In the genomic region with DNA sequence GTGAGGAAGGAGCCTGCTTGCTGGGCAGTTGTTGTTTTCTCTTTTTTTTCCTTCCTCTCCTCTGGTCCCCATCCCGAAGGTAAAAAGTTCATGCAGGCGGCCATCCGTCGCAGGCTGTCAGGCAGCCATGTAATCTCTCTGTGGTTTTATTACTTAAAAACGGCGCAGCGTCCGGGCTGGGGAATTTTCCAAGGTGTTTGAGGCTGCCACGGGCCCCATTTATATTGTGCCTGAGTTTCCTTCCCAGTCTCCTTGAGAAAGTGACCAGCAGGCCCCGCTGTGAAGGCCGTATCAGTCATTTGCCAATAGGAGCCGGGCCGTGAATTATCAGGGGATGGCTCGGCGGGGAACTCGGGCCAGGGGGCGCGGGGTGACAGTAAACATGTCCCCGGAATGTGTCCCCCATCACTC, we compare ENCODE assay signal across 15 cellular contexts.
A peak's percentile ranks its signal among the peaks of the same experiment; 100 is the strongest.
DNase-seq lines count a peak whose midpoint lies in the region; ATAC-seq and TF ChIP-seq lines count a peak whose summit lies in the region.
"Had no signal": no experiment of that assay in that cellular context is flagged by ENCODE, and none has a peak within 500 bp of the region (broad histone marks: within the 10 kb centered on the region; RNA-seq: fewer than 3 reads in every experiment).

No MANE protein-coding gene starts in this region.

- H3K36me3 Mint-ChIP-seq in mesothelial cell of epicardium (no peaks in the 10 kb centered on the region), HFFc6 (ENCODE audit: low read depth) (no peaks in the 10 kb centered on the region)
- H3K36me3 Mint-ChIP-seq: CD14-positive monocyte had no signal

- ATAC-seq in IMR-90 (ENCODE audit: low read depth), result peak; percentile 21; the same call in 1 of the 2 replicates
- no peak for ATAC-seq in HG02973 (IDR thresholded peaks at IDR 0.05; ENCODE audit: unreplicated experiment)
- ATAC-seq: K562 had no signal

- H2BK120ac ChIP-seq in IMR-90 (ENCODE audit: low read depth, low read length), result no peak overlapping the region

- BruUV-seq in IMR-90 (replicated peaks; lab: Mats Ljungman, UMichigan), result no TSS peak

- H3K27me3 Mint-ChIP-seq in mesothelial cell of epicardium (ENCODE audit: low read depth) (peaks cover 5% of the 10 kb centered on the region), HFFc6 (ENCODE audit: insufficient read depth) (peaks cover 50% of the 10 kb centered on the region)

- H4K91ac ChIP-seq in IMR-90 (ENCODE audit: insufficient read depth, low read depth, low read length), result no peak overlapping the region

- no peaks in the 10 kb centered on the region for H3K79me1 ChIP-seq in IMR-90 (ENCODE audit: low read depth in 1 of 2, low read length in 2 of 2)

- no peak overlapping the region for H3K23ac ChIP-seq in IMR-90 (ENCODE audit: low read depth, low read length)

- H4K5ac ChIP-seq in IMR-90 (ENCODE audit: low read depth, low read length), result no peak overlapping the region

- H3K4me1 Mint-ChIP-seq in mesothelial cell of epicardium (peaks cover 13% of the 10 kb centered on the region), HFFc6 (ENCODE audit: low read depth) (no peaks in the 10 kb centered on the region)
- H3K4me1 Mint-ChIP-seq: CD14-positive monocyte had no signal

- H4K20me1 ChIP-seq in IMR-90 (ENCODE audit: insufficient read depth, low read length), result no peaks in the 10 kb centered on the region
- no peaks in the 10 kb centered on the region for H4K20me1 ChIP-seq in Karpas-422 (ENCODE audit: insufficient read depth, low read depth, low read length)

- H3K36me3 ChIP-seq in IMR-90 (ENCODE audit: control insufficient read depth, insufficient read depth, low read length), result no peaks in the 10 kb centered on the region
- H3K36me3 ChIP-seq in spleen, result no peaks in the 10 kb centered on the region
- no peaks in the 10 kb centered on the region for H3K36me3 ChIP-seq in Karpas-422 (ENCODE audit: insufficient read depth, low read length)

- no peaks in the 10 kb centered on the region for H3K9me1 ChIP-seq in IMR-90 (ENCODE audit: insufficient read depth, low read length)

- H3K4me3 Mint-ChIP-seq in mesothelial cell of epicardium (peak overlapping the region; percentile 51), HFFc6 (no peak overlapping the region)
- H3K4me3 Mint-ChIP-seq: CD14-positive monocyte had no signal

- no peak overlapping the region for H2BK5ac ChIP-seq in IMR-90 (ENCODE audit: low read depth, low read length, poor library complexity, severe bottlenecking)

- no peak for TF ChIP-seq RAD21 in IMR-90 (IDR thresholded peaks at IDR 0.05; ENCODE audit: low read length)

- H3K4me2 ChIP-seq in IMR-90 (ENCODE audit: low read depth, low read length) (no peak overlapping the region), Karpas-422 (ENCODE audit: low read depth, low read length, poor library complexity, severe bottlenecking) (no peak overlapping the region)
- H3K4me2 ChIP-seq: SK-N-SH had no signal

- H3K79me2 ChIP-seq in Karpas-422 (ENCODE audit: low read length), result no peaks in the 10 kb centered on the region

- no peak overlapping the region for H2BK20ac ChIP-seq in IMR-90 (ENCODE audit: low read depth, low read length)

- no peak overlapping the region for H3K56ac ChIP-seq in IMR-90 (ENCODE audit: extremely low read depth, insufficient read depth, low read length)

- H3K14ac ChIP-seq in IMR-90 (replicated peaks; ENCODE audit: low read depth, low read length), result no peak overlapping the region

- H2AFZ ChIP-seq in IMR-90 (replicated peaks; ENCODE audit: low read length, poor library complexity), result peak overlapping the region; percentile 60
- H2AFZ ChIP-seq in Karpas-422 (ENCODE audit: low read length), result no peak overlapping the region

- in situ Hi-C loops in IMR-90 (cut with MboI; ENCODE audit: low sequenced_read_pairs), result no loop called here

- H3K9me3 Mint-ChIP-seq in mesothelial cell of epicardium (peaks cover 11% of the 10 kb centered on the region), HFFc6 (no peaks in the 10 kb centered on the region)

- intact Hi-C loops in IMR-90 (cut with micrococcal nuclease) (no loop called here), spleen (cut with DNase I; ENCODE audit: low total_unique reads) (no loop called here)

- TF ChIP-seq POLR2A in IMR-90 (IDR thresholded peaks at IDR 0.05; ENCODE audit: low read depth, low read length) (no peak), spleen (IDR thresholded peaks at IDR 0.05) (no peak)

- H2AK5ac ChIP-seq in IMR-90 (ENCODE audit: low read depth, low read length), result no peak overlapping the region

- H3K27ac ChIP-seq in IMR-90 (ENCODE audit: insufficient read depth, low read length) (no peak overlapping the region), spleen (no peak overlapping the region), Karpas-422 (ENCODE audit: low read length) (no peak overlapping the region)

- TF ChIP-seq CTCF in IMR-90 (conservative IDR thresholded peaks at IDR 0.05; ENCODE audit: low read depth, low read length) (no peak), fibroblast of pulmonary artery (IDR thresholded peaks at IDR 0.05; ENCODE audit: low read length, missing control alignments) (no peak), mesothelial cell of epicardium (IDR thresholded peaks at IDR 0.05; ENCODE audit: unreplicated experiment) (no peak), spleen (IDR thresholded peaks at IDR 0.05 in 8 of 11, conservative IDR thresholded peaks at IDR 0.05 in 3 of 11) (no peak), HFFc6 (IDR thresholded peaks at IDR 0.05) (no peak)

- H3K9ac ChIP-seq in IMR-90 (ENCODE audit: low read depth, low read length) (no peak overlapping the region), Karpas-422 (ENCODE audit: low read length) (no peak overlapping the region)
- H3K9ac ChIP-seq: SK-N-SH had no signal

- H3K27ac Mint-ChIP-seq in mesothelial cell of epicardium, result peak overlapping the region; percentile 79
- no peak overlapping the region for H3K27ac Mint-ChIP-seq in HFFc6
- H3K27ac Mint-ChIP-seq: CD14-positive monocyte had no signal

- H3K9me3 ChIP-seq in IMR-90 (ENCODE audit: control insufficient read depth, insufficient read depth, low read length), result 0 out of 2 replicates have a peak, but pooled peaks cover 2% of the 10 kb centered on the region
- peaks cover 0 to 11% (median 7%) of the 10 kb centered on the region in 8 donors for H3K9me3 ChIP-seq in spleen
- H3K9me3 ChIP-seq in Karpas-422 (ENCODE audit: low read length), result no peaks in the 10 kb centered on the region
- H3K9me3 ChIP-seq: SK-N-SH had no signal

- dilution Hi-C loops in IMR-90 (cut with HindIII; ENCODE audit: low sequenced_read_pairs, unreplicated experiment), result no loop called here

- H3K4ac ChIP-seq in IMR-90 (ENCODE audit: low read depth, low read length), result no peak overlapping the region

- H2AK9ac ChIP-seq in IMR-90 (replicated peaks; ENCODE audit: low read depth, low read length, poor library complexity), result no peak overlapping the region

- H3K9me2 ChIP-seq in Karpas-422 (replicated peaks; ENCODE audit: insufficient read depth, low read length), result no peaks in the 10 kb centered on the region
- H3K9me2 ChIP-seq: SK-N-SH had no signal

- no peaks in the 10 kb centered on the region for H3K4me1 ChIP-seq in IMR-90 (ENCODE audit: control insufficient read depth, insufficient read depth, low read length)
- H3K4me1 ChIP-seq in spleen, result no peaks in the 10 kb centered on the region
- no peaks in the 10 kb centered on the region for H3K4me1 ChIP-seq in Karpas-422 (ENCODE audit: low read length)

- no CpG with 5 or more reads among the region's 19 CpGs for WGBS in IMR-90 (ENCODE audit: extremely low coverage in 2 of 2, insufficient read length in 1 of 2), 2 experiments
- 36 to 55% (median 37%) methylated on average over 17 to 19 of the region's 19 CpGs for WGBS in spleen, 5 donors

- DNase-seq in IMR-90 (no peak), fibroblast of pulmonary artery (ENCODE audit: low read depth) (peak; percentile 3), mesothelial cell of epicardium (ENCODE audit: low spot score in 2 of 2, unreplicated experiment in 2 of 2) (peak in 1 of 2 experiments; percentile 55), spleen (peak; percentile 31), HFFc6 (no peak), Karpas-422 (no peak)
- DNase-seq: AML-193, HCEC 1CT, NCI-H1105, NCI-H1694, SHP77, SK-N-SH had no signal

- peaks cover 46% of the 10 kb centered on the region for H3K27me3 ChIP-seq in IMR-90 (ENCODE audit: control insufficient read depth, insufficient read depth, low read length)
- peaks cover 0 to 29% (median 0%) of the 10 kb centered on the region in 7 donors for H3K27me3 ChIP-seq in spleen (replicated peaks in 1 of 7)
- no peaks in the 10 kb centered on the region for H3K27me3 ChIP-seq in Karpas-422 (ENCODE audit: low read length)

- H4K8ac ChIP-seq in IMR-90 (ENCODE audit: low read depth in 2 of 2, low read length in 2 of 2), result no peak overlapping the region

- CTCF ChIA-PET in IMR-90 (lab: Yijun Ruan, JAX), result no interaction called here

- no peak overlapping the region for H2BK15ac ChIP-seq in IMR-90 (ENCODE audit: low read depth, low read length)

- H3K4me3 ChIP-seq in IMR-90 (ENCODE audit: insufficient read depth, low read depth, low read length) (no peak overlapping the region), fibroblast of pulmonary artery (replicated peaks; ENCODE audit: low read depth, low read length) (no peak overlapping the region), spleen (no peak overlapping the region), Karpas-422 (ENCODE audit: low read length) (no peak overlapping the region)
- H3K4me3 ChIP-seq: K562 had no signal

- no peak overlapping the region for H3K18ac ChIP-seq in IMR-90 (ENCODE audit: low read depth, low read length)

- POLR2A ChIA-PET in IMR-90 (lab: Charles Lee; ENCODE audit: unreplicated experiment), result no interaction called here

TF ChIP-seq in IMR-90, 13 proteins besides CTCF, POLR2A, EP300 and RAD21 (continues in another document):
- TF ChIP-seq FOS (IDR thresholded peaks at IDR 0.05; ENCODE audit: low read depth, low read length) (no peak), NFE2L2 (IDR thresholded peaks at IDR 0.05; ENCODE audit: low read depth, low read length) (no peak), CHD1 (IDR thresholded peaks at IDR 0.05; ENCODE audit: low read depth, low read length) (no peak), RFX5 (IDR thresholded peaks at IDR 0.05; ENCODE audit: low read depth, low read length) (no peak), SMC3 (IDR thresholded peaks at IDR 0.05; ENCODE audit: low read depth, low read length) (no peak), RCOR1 (IDR thresholded peaks at IDR 0.05; ENCODE audit: insufficient replicate concordance, low read length) (no peak)
- TF ChIP-seq, protein P1, sequence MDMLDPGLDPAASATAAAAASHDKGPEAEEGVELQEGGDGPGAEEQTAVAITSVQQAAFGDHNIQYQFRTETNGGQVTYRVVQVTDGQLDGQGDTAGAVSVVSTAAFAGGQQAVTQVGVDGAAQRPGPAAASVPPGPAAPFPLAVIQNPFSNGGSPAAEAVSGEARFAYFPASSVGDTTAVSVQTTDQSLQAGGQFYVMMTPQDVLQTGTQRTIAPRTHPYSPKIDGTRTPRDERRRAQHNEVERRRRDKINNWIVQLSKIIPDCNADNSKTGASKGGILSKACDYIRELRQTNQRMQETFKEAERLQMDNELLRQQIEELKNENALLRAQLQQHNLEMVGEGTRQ (IDR thresholded peaks at IDR 0.05; ENCODE audit: low read depth, low read length), result no peak

Comparison
In these comparisons a context has a peak if more than half of its experiments do, and no peak if none do; other contexts are left out.
1. DNase-seq: peak in fibroblast of pulmonary artery (single experiment) and spleen (single experiment); none in IMR-90 (single experiment), HFFc6 (single experiment) and Karpas-422 (single experiment).